Comparison of ENCODE assay signal across 32 cellular contexts in the genomic region with DNA sequence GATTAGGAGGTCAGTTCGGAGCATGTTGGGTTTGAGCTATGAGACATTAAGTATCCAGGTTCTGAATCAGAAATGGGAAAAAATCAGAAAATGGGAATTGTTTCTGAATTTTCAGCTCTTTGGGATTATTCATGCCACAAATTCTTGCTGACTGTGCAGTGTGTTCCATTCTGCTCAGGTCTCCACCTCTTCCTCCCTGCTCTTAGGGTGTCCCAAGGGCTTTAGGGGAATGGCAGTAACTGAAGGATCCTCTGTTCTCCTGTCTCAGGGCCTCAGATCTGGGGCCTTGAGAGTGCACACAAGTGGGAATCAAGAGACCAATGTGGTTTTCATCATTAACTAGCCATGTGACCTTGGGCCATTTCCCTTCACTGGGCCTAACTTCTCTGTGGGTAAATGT.
"Had no signal": no experiment of that assay in that cellular context is flagged by ENCODE, and none has a peak within 500 bp of the region (broad histone marks: within the 10 kb centered on the region; RNA-seq: fewer than 3 reads in every experiment).

No MANE protein-coding gene starts in this region.

- FAIRE-seq: endometrium, endothelial cell of umbilical vein, TTC549 had no signal

- H3K27ac ChIP-seq: ascending aorta, breast epithelium, cardiac muscle cell, colonic mucosa, epithelial cell of prostate, esophagus squamous epithelium, gastrocnemius medialis, heart left ventricle, VCaP had no signal

- H3K27me3 ChIP-seq: ascending aorta, breast epithelium, colonic mucosa, esophagus squamous epithelium, gastrocnemius medialis, heart left ventricle had no signal

- H3K4me1 ChIP-seq: ascending aorta, breast epithelium, colonic mucosa, esophagus squamous epithelium had no signal

- DNase-seq: activated CD4-positive, alpha-beta memory T cell treated with anti-CD3 and anti-CD28 coated beads, Interleukin-2, amount 10 ng/mL, durations not matched to agents 7 days and 5 days; activated CD4-positive, alpha-beta T cell treated with anti-CD3 and anti-CD28 coated beads for 1 hour; activated CD4-positive, alpha-beta T cell treated with anti-CD3 and anti-CD28 coated beads for 4 hours; activated CD4-positive, alpha-beta T cell treated with anti-CD3 and anti-CD28 coated beads, Interleukin-2, amount 10 ng/mL, durations not matched to agents 7 days and 5 days; activated CD4-positive, alpha-beta T cell treated with anti-CD3 and anti-CD28 coated beads, Interleukin-2, amount 50 U/mL, for 4 hours; activated CD8-positive, alpha-beta memory T cell treated with anti-CD3 and anti-CD28 coated beads, Interleukin-2, amount 50 U/mL, for 48 hours; activated gamma-delta T cell; activated naive CD4-positive, alpha-beta T cell; activated naive CD4-positive, alpha-beta T cell treated with anti-CD3 and anti-CD28 coated beads, Interleukin-2, amount 10 ng/mL, durations not matched to agents 7 days and 5 days; activated naive CD8-positive, alpha-beta T cell treated with anti-CD3 and anti-CD28 coated beads, Interleukin-2, amount 10 ng/mL, durations not matched to agents 7 days and 5 days; activated T-cell treated with anti-CD3 and anti-CD28 coated beads for 4 hours; activated T-cell treated with anti-CD3 and anti-CD28 coated beads, Interleukin-2, amount 50 U/mL, for 24 hours; activated T-cell treated with anti-CD3 and anti-CD28 coated beads, Interleukin-2, amount 50 U/mL, for 72 hours; central memory CD4-positive, alpha-beta T cell; cerebellar nuclear complex; colonic mucosa; effector CD8-positive, alpha-beta T cell; esophagus squamous epithelium; gastrocnemius medialis; glutamatergic neuron; heart left ventricle; T-helper 17 cell had no signal

- ATAC-seq: activated naive CD4-positive, alpha-beta T cell treated with anti-CD3 and anti-CD28 coated beads, Interleukin-2, amount 50 U/mL, for 72 hours; activated T-cell treated with anti-CD3 and anti-CD28 coated beads, Interleukin-2, amount 50 U/mL, for 72 hours; gastrocnemius medialis; heart left ventricle; T-helper 17 cell; WTC11 had no signal

- H3K4me3 ChIP-seq: ascending aorta, breast epithelium, cardiac muscle cell, colonic mucosa, esophagus squamous epithelium, gastrocnemius medialis, heart left ventricle had no signal

- H3K9me3 ChIP-seq: ascending aorta, breast epithelium, colonic mucosa, esophagus squamous epithelium, gastrocnemius medialis, heart left ventricle had no signal

- H3K36me3 ChIP-seq: ascending aorta, breast epithelium, cardiac muscle cell, colonic mucosa, esophagus squamous epithelium, gastrocnemius medialis, heart left ventricle had no signal
